In the genomic region with DNA sequence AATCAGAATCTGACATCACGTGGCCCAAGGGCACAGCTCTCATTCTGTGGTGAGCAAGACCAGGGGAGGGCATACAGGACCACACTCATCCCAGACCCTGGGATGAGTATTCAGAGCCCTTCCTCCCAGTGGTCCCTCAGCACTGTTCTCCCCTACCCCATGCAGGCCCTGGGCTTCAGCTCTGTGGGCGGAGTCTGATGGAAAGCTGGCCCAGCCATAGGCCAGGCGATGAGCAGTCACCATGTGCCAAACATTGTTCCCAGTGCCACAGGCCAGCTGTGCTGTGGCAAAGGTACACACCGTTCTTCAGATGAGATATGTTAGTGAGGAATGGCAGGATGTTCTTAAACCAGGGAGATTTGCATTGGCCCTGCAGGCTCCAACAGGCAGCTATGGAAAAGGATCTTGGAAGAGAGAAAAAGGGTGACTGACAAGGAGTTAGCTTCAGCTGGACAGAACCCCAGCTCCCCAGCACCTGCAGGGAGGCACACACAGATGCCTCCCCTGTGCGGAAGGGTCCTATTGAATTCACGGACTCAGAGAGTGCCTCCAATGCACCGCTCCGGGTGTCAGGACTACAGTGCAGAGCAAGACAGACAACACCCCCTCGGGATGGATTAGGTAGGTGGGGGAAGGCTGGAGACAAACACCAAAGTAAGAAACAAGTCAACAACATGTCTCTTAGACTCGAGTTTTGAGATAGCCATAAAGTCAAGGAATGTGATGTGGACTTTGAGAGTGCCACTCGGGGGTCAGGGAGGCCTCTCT, we compare ENCODE assay signal across 26 cellular contexts.
"Had no signal": no experiment of that assay in that cellular context is flagged by ENCODE, and none has a peak within 500 bp of the region (broad histone marks: within the 10 kb centered on the region; RNA-seq: fewer than 3 reads in every experiment).

No MANE protein-coding gene starts in this region.

- H3K27ac ChIP-seq: adrenal gland had no signal

- H3K27me3 ChIP-seq: adrenal gland, MG63 had no signal

- H3K36me3 ChIP-seq: adrenal gland, MG63 had no signal

- H3K9me3 ChIP-seq: adrenal gland, MG63 had no signal

- H3K4me1 Mint-ChIP-seq: activated naive CD8-positive, alpha-beta T cell treated with anti-CD3 and anti-CD28 coated beads, Interleukin-2, amount 10 ng/mL, durations not matched to agents 7 days and 5 days had no signal

- ATAC-seq: activated CD4-positive, CD25-positive, alpha-beta regulatory T cell treated with anti-CD3 and anti-CD28 coated beads, Interleukin-2, amount 50 U/mL, for 24 hours; activated CD8-positive, alpha-beta T cell treated with anti-CD3 and anti-CD28 coated beads, Interleukin-2, amount 10 ng/mL, durations not matched to agents 7 days and 5 days; HepG2 had no signal

- H3K27ac Mint-ChIP-seq: activated CD8-positive, alpha-beta T cell treated with anti-CD3 and anti-CD28 coated beads, Interleukin-2, amount 10 ng/mL, durations not matched to agents 7 days and 5 days; activated naive CD8-positive, alpha-beta T cell treated with anti-CD3 and anti-CD28 coated beads, Interleukin-2, amount 10 ng/mL, durations not matched to agents 7 days and 5 days; T-helper 1 cell treated with Interleukin-12 subunit alpha and Interleukin-12 subunit beta and Interleukin-4 antibody, amounts not matched to agents 30 μg/mL and 1 μg/mL, for 36 hours had no signal

- H3K9me3 Mint-ChIP-seq: activated naive CD8-positive, alpha-beta T cell treated with anti-CD3 and anti-CD28 coated beads, Interleukin-2, amount 10 ng/mL, durations not matched to agents 7 days and 5 days; T-helper 1 cell treated with Interleukin-12 subunit alpha and Interleukin-12 subunit beta and Interleukin-4 antibody, amounts not matched to agents 30 μg/mL and 1 μg/mL, for 36 hours had no signal

- H3K4me1 ChIP-seq: adrenal gland had no signal

- DNase-seq: activated CD4-positive, alpha-beta T cell treated with anti-CD3 and anti-CD28 coated beads for 48 hours; activated CD4-positive, alpha-beta T cell treated with anti-CD3 and anti-CD28 coated beads, Interleukin-2, amount 50 U/mL, for 4 hours; activated CD8-positive, alpha-beta memory T cell treated with anti-CD3 and anti-CD28 coated beads, Interleukin-2, amount 50 U/mL, for 48 hours; activated CD8-positive, alpha-beta T cell treated with anti-CD3 and anti-CD28 coated beads, Interleukin-2, amount 10 ng/mL, durations not matched to agents 7 days and 5 days; activated naive CD4-positive, alpha-beta T cell treated with anti-CD3 and anti-CD28 coated beads, Interleukin-2, amount 50 U/mL, for 16 hours; activated naive CD8-positive, alpha-beta T cell treated with anti-CD3 and anti-CD28 coated beads, Interleukin-2, amount 10 ng/mL, durations not matched to agents 7 days and 5 days; activated T-cell treated with anti-CD3 and anti-CD28 coated beads, Interleukin-2, amount 50 U/mL, for 1 hour; adrenal gland; aorta; MG63; MV-4-11; NCI-H1092 treated with DMSO at 0.1 percent for 48 hours; NCI-H1417 treated with DMSO at 0.1 percent for 48 hours; NCI-H1694; NCI-H2029; NCI-H2107; NCI-H2171 treated with DMSO at 0.1 percent for 48 hours; NCI-H226; NCI-H510A; NCI-H526 treated with DMSO at 0.1 percent for 48 hours; NCI-H82; RPMI8226; SHP77 had no signal

- H3K36me3 Mint-ChIP-seq: activated naive CD8-positive, alpha-beta T cell treated with anti-CD3 and anti-CD28 coated beads, Interleukin-2, amount 10 ng/mL, durations not matched to agents 7 days and 5 days had no signal

- H3K4me3 Mint-ChIP-seq: activated CD8-positive, alpha-beta T cell treated with anti-CD3 and anti-CD28 coated beads, Interleukin-2, amount 10 ng/mL, durations not matched to agents 7 days and 5 days; activated naive CD8-positive, alpha-beta T cell treated with anti-CD3 and anti-CD28 coated beads, Interleukin-2, amount 10 ng/mL, durations not matched to agents 7 days and 5 days; T-helper 1 cell treated with Interleukin-12 subunit alpha and Interleukin-12 subunit beta and Interleukin-4 antibody, amounts not matched to agents 30 μg/mL and 1 μg/mL, for 36 hours had no signal

- H3K4me3 ChIP-seq: adrenal gland, MG63 had no signal
